ENCODE assay signal across 2 cellular contexts in genomic region chr17:80860703-80861359, GRCh38.
TF ChIP-seq lines count a peak whose summit lies in the region.

No MANE protein-coding gene starts in this region.

TF ChIP-seq in SK-N-SH, 30 proteins besides CTCF, POLR2A, EP300 and RAD21:
- TF ChIP-seq MXI1 (IDR thresholded peaks at IDR 0.05; ENCODE audit: low read depth, low read length) (peak; percentile 53; the same call in 1 of the 2 replicates), RCOR1 (IDR thresholded peaks at IDR 0.05; ENCODE audit: low read length) (peak; percentile 59; the same call in 1 of the 2 replicates), TCF12 (IDR thresholded peaks at IDR 0.05) (no peak), CHD2 (IDR thresholded peaks at IDR 0.05; ENCODE audit: low read length, partially characterized antibody) (peak; percentile 22), POLR2AphosphoS5 (IDR thresholded peaks at IDR 0.05; ENCODE audit: low read depth, low read length) (no peak)

TF ChIP-seq in H1, 55 proteins besides CTCF, POLR2A, EP300 and RAD21:
- TF ChIP-seq BRCA1 (IDR thresholded peaks at IDR 0.05; ENCODE audit: low read depth, low read length) = no peak
TF ChIP-seq in H1: peak in this region for 0.
